12 cellular contexts compared by ENCODE assay signal in the genomic region with DNA sequence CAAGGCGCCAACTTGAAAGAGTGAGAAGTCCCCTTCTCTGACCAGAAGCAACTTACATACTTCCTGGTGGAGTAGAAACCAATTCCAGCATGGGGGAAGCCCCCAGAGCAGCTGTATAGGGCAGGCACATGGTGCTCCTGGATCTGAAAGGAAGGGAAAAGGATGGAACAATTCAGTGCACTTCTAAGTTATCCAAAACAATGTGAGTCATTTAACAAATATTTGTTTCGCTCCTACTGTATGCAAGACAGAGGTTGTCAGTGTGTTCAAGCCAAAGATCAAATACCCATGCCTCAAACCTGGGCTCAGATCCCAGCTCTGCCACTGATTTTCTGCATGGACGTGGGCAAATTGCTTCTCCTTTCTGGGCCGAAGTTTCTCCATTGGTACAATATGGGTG.
A peak's percentile ranks its signal among the peaks of the same experiment; 100 is the strongest.
DNase-seq lines count a peak whose midpoint lies in the region; ATAC-seq, FAIRE-seq and TF ChIP-seq lines count a peak whose summit lies in the region.
"Had no signal": no experiment of that assay in that cellular context is flagged by ENCODE, and none has a peak within 500 bp of the region (broad histone marks: within the 10 kb centered on the region; RNA-seq: fewer than 3 reads in every experiment).

No MANE protein-coding gene starts in this region.

- POLR2A ChIA-PET in A549 (lab: Yijun Ruan, JAX), result no interaction called here
- POLR2A ChIA-PET in MCF 10A (lab: Yijun Ruan, JAX), result no interaction called here

- BruUV-seq in MCF 10A (replicated peaks; lab: Mats Ljungman, UMichigan), result no TSS peak

- TF ChIP-seq EP300 in A549 (IDR thresholded peaks at IDR 0.05), result no peak

- peak; percentile 46 for FAIRE-seq in A549 (lab: Jason Lieb, UNC)

- intact Hi-C loops in MCF 10A (cut with micrococcal nuclease) (no loop called here), testis (cut with DNase I; ENCODE audit: low total_unique reads) (no loop called here)

- peak; percentile 70 to 85 for ATAC-seq in A549
- no peak for ATAC-seq in HG02571 (IDR thresholded peaks at IDR 0.05; ENCODE audit: unreplicated experiment)
- ATAC-seq: naive thymus-derived CD4-positive, alpha-beta T cell had no signal

- TF ChIP-seq POLR2A in A549 (IDR thresholded peaks at IDR 0.05; ENCODE audit: low read length) (no peak), testis (IDR thresholded peaks at IDR 0.05) (no peak)

- H3K9me3 ChIP-seq in A549 (no peaks in the 10 kb centered on the region), testis (no peaks in the 10 kb centered on the region)
- H3K9me3 ChIP-seq: ascending aorta, thyroid gland had no signal

- DNase-seq in A549 (ENCODE audit: low read depth in 1 of 2, low spot score in 1 of 2) (peak; percentile 35 to 44), HS-5 (ENCODE audit: low read depth) (peak; percentile 76), MCF 10A (ENCODE audit: unreplicated experiment) (peak; percentile 56), kidney tubule cell (ENCODE audit: low spot score) (peak; percentile 73), testis (no peak)
- no peak for DNase-seq in activated T-cell treated with anti-CD3 and anti-CD28 coated beads, Interleukin-2, amount 50 U/mL, for 1 hour
- DNase-seq in activated CD4-positive, CD25-positive, alpha-beta regulatory T cell treated with anti-CD3 and anti-CD28 coated beads, Interleukin-2, amount 50 U/mL, for 72 hours, result no peak
- DNase-seq: naive thymus-derived CD4-positive, alpha-beta T cell; stimulated activated CD4-positive, alpha-beta T cell treated with anti-CD3 and anti-CD28 coated beads, Interleukin-4, amount 100 ng/mL, for 1 hour had no signal

- peak overlapping the region in 1 of 2 experiments; percentile 62; a peak in 2 of 6 replicates for H3K27ac ChIP-seq in A549
- no peak overlapping the region for H3K27ac ChIP-seq in testis
- H3K27ac ChIP-seq: ascending aorta, thyroid gland had no signal

- no peaks in the 10 kb centered on the region for H3K36me3 Mint-ChIP-seq in MCF 10A (ENCODE audit: insufficient read depth, unreplicated experiment)
- H3K36me3 Mint-ChIP-seq: naive thymus-derived CD4-positive, alpha-beta T cell had no signal

- peaks cover 26% of the 10 kb centered on the region for H3K4me1 Mint-ChIP-seq in MCF 10A (ENCODE audit: insufficient read depth, unreplicated experiment)

- H3K27ac Mint-ChIP-seq in MCF 10A (ENCODE audit: low read depth, unreplicated experiment), result no peak overlapping the region
- H3K27ac Mint-ChIP-seq: naive thymus-derived CD4-positive, alpha-beta T cell had no signal

- no peak overlapping the region for H3K4me3 ChIP-seq in A549
- no peak overlapping the region for H3K4me3 ChIP-seq in testis
- H3K4me3 ChIP-seq: ascending aorta, thyroid gland had no signal

- peaks cover 8% of the 10 kb centered on the region for H3K27me3 Mint-ChIP-seq in MCF 10A (ENCODE audit: insufficient read depth, unreplicated experiment)

- TF ChIP-seq RAD21 in A549 (conservative IDR thresholded peaks at IDR 0.05 in 1 of 2, IDR thresholded peaks at IDR 0.05 in 1 of 2), result no peak

- peaks cover 25% of the 10 kb centered on the region for H3K4me1 ChIP-seq in A549
- no peaks in the 10 kb centered on the region for H3K4me1 ChIP-seq in testis
- H3K4me1 ChIP-seq: ascending aorta had no signal

- CTCF ChIA-PET in A549 (lab: Yijun Ruan, JAX), result interaction anchor here (0.7 to 1.5 kb wide), 4 partner anchors 31 to 330 kb away, joined by 3 to 8 read pairs (median 4); no protein-coding TSS in a partner anchor
- CTCF ChIA-PET in MCF 10A (lab: Yijun Ruan, JAX), result interaction anchor here (0.8 kb wide), 1 partner anchor 38 kb away, joined by 4 read pairs; no protein-coding TSS in a partner anchor

- H3K9me3 Mint-ChIP-seq in MCF 10A (ENCODE audit: unreplicated experiment), result no peaks in the 10 kb centered on the region

- peak overlapping the region; percentile 59 for H3K4me2 ChIP-seq in A549

- H3K27me3 ChIP-seq in testis, result no peaks in the 10 kb centered on the region
- H3K27me3 ChIP-seq: ascending aorta, thyroid gland had no signal

- TF ChIP-seq CTCF in A549 (IDR thresholded peaks at IDR 0.05) (no peak), MCF 10A (IDR thresholded peaks at IDR 0.05; ENCODE audit: unreplicated experiment) (no peak), testis (IDR thresholded peaks at IDR 0.05) (no peak)

- no peak overlapping the region for H3K4me3 Mint-ChIP-seq in MCF 10A (ENCODE audit: unreplicated experiment)
- H3K4me3 Mint-ChIP-seq: naive thymus-derived CD4-positive, alpha-beta T cell had no signal

- no peaks in the 10 kb centered on the region for H3K36me3 ChIP-seq in testis (ENCODE audit: low read depth, missing control alignments)
- H3K36me3 ChIP-seq: ascending aorta, thyroid gland had no signal

- 37% methylated on average over 4 of the region's 4 CpGs for WGBS in A549 (ENCODE audit: missing lambda C conversion rate)
- 88 to 91% methylated on average over 4 of the region's 4 CpGs for WGBS in testis, 2 donors

TF ChIP-seq in A549, 52 proteins besides CTCF, POLR2A, EP300 and RAD21:
- TF ChIP-seq RARB (CRISPR knock-in tag; IDR thresholded peaks at IDR 0.05) (no peak), PHF8 (IDR thresholded peaks at IDR 0.05; ENCODE audit: borderline replicate concordance, low read depth) (no peak), CHD4 (IDR thresholded peaks at IDR 0.05; ENCODE audit: borderline replicate concordance) (no peak), RNF2 (IDR thresholded peaks at IDR 0.05; ENCODE audit: borderline replicate concordance, low read depth) (no peak), RFX5 (IDR thresholded peaks at IDR 0.05) (no peak), FOSL2 (IDR thresholded peaks at IDR 0.05) (no peak), FOSL2 (CRISPR knock-in tag; IDR thresholded peaks at IDR 0.05) (peak; percentile 37; the same call in 1 of the 2 replicates)
- TF ChIP-seq, protein P1, sequence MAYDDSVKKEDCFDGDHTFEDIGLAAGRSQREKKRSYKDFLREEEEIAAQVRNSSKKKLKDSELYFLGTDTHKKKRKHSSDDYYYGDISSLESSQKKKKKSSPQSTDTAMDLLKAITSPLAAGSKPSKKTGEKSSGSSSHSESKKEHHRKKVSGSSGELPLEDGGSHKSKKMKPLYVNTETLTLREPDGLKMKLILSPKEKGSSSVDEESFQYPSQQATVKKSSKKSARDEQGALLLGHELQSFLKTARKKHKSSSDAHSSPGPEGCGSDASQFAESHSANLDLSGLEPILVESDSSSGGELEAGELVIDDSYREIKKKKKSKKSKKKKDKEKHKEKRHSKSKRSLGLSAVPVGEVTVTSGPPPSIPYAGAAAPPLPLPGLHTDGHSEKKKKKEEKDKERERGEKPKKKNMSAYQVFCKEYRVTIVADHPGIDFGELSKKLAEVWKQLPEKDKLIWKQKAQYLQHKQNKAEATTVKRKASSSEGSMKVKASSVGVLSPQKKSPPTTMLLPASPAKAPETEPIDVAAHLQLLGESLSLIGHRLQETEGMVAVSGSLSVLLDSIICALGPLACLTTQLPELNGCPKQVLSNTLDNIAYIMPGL (CRISPR knock-in tag; IDR thresholded peaks at IDR 0.05; ENCODE audit: borderline replicate concordance), result no peak

Comparison
In these comparisons a context has a peak if more than half of its experiments do, and no peak if none do; other contexts are left out.
1. DNase-seq: peak in A549 (2 of 2), HS-5 (single experiment), MCF 10A (single experiment) and kidney tubule cell (single experiment); none in activated T-cell treated with anti-CD3 and anti-CD28 coated beads, Interleukin-2, amount 50 U/mL, for 1 hour (single experiment), testis (single experiment) and activated CD4-positive, CD25-positive, alpha-beta regulatory T cell treated with anti-CD3 and anti-CD28 coated beads, Interleukin-2, amount 50 U/mL, for 72 hours (single experiment).